Comparison of ENCODE assay signal across 9 cellular contexts in the genomic region with DNA sequence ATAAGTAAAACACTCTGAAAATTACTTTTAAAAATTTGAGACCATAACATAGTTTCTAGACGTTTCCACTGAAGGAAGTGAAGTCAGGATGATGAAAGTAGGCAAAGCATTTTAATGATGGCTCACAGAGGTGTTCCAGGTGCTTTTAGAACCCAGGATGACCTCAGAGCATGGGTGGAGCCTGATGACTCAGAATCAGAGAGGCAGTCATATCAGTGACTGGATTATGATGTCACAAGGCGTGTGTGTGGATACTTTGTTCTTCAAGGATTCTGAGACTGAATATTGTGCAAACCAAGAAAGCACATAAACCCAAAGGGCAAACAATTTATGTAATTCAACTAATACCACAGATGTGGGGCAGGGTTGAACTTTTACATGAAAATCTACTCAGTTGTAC.
DNase-seq lines count a peak whose midpoint lies in the region; ATAC-seq and TF ChIP-seq lines count a peak whose summit lies in the region.
"Had no signal": no experiment of that assay in that cellular context is flagged by ENCODE, and none has a peak within 500 bp of the region (broad histone marks: within the 10 kb centered on the region; RNA-seq: fewer than 3 reads in every experiment).

No MANE protein-coding gene starts in this region.

- DNase-seq in AG08396 (ENCODE audit: low spot score): peak; percentile 37
- peak; percentile 48 for DNase-seq in GM20000 (ENCODE audit: low spot score)
- DNase-seq in NCI-H774 (lab: John Stamatoyannopoulos, UW): peak; percentile 5
- peak; percentile 54 for DNase-seq in activated naive CD8-positive, alpha-beta T cell treated with anti-CD3 and anti-CD28 coated beads, Interleukin-2, amount 50 U/mL, for 24 hours
- DNase-seq in stimulated activated CD4-positive, alpha-beta T cell treated with anti-CD3 and anti-CD28 coated beads, Interleukin-2, amount 100 ng/mL, for 24 hours: peak; percentile 51 to 57
- DNase-seq in cerebellum (ENCODE audit: low spot score): no peak
- DNase-seq in kidney glomerular epithelial cell (lab: John Stamatoyannopoulos, UW): no peak

- no peaks in the 10 kb centered on the region for H3K36me3 Mint-ChIP-seq in activated naive CD8-positive, alpha-beta T cell treated with anti-CD3 and anti-CD28 coated beads, Interleukin-2, amount 50 U/mL, for 24 hours (ENCODE audit: low read depth)

- H3K27me3 Mint-ChIP-seq in activated naive CD8-positive, alpha-beta T cell treated with anti-CD3 and anti-CD28 coated beads, Interleukin-2, amount 50 U/mL, for 24 hours: no peaks in the 10 kb centered on the region

- H3K4me1 Mint-ChIP-seq in activated naive CD8-positive, alpha-beta T cell treated with anti-CD3 and anti-CD28 coated beads, Interleukin-2, amount 50 U/mL, for 24 hours: peaks cover 30% of the 10 kb centered on the region

- TF ChIP-seq CTCF in GM20000 (IDR thresholded peaks at IDR 0.05; ENCODE audit: extremely low read depth, missing control alignments): no peak

- no peak overlapping the region for H3K4me3 Mint-ChIP-seq in activated naive CD8-positive, alpha-beta T cell treated with anti-CD3 and anti-CD28 coated beads, Interleukin-2, amount 50 U/mL, for 24 hours

- peak; percentile 66 for ATAC-seq in activated naive CD8-positive, alpha-beta T cell treated with anti-CD3 and anti-CD28 coated beads, Interleukin-2, amount 50 U/mL, for 24 hours
- ATAC-seq in HG02763 (IDR thresholded peaks at IDR 0.05; ENCODE audit: unreplicated experiment): no peak
- ATAC-seq: right cardiac atrium had no signal

- H3K9me3 Mint-ChIP-seq in activated naive CD8-positive, alpha-beta T cell treated with anti-CD3 and anti-CD28 coated beads, Interleukin-2, amount 50 U/mL, for 24 hours: no peaks in the 10 kb centered on the region

- H3K27ac Mint-ChIP-seq in activated naive CD8-positive, alpha-beta T cell treated with anti-CD3 and anti-CD28 coated beads, Interleukin-2, amount 50 U/mL, for 24 hours: no peak overlapping the region

Comparison
In these comparisons a context has a peak if more than half of its experiments do, and no peak if none do; other contexts are left out.
1. DNase-seq: peak in AG08396 (single experiment), GM20000 (single experiment), NCI-H774 (single experiment), activated naive CD8-positive, alpha-beta T cell treated with anti-CD3 and anti-CD28 coated beads, Interleukin-2, amount 50 U/mL, for 24 hours (single experiment) and stimulated activated CD4-positive, alpha-beta T cell treated with anti-CD3 and anti-CD28 coated beads, Interleukin-2, amount 100 ng/mL, for 24 hours (2 of 2); none in cerebellum (single experiment) and kidney glomerular epithelial cell (single experiment).